14 cellular contexts compared by ENCODE assay signal in the genomic region with DNA sequence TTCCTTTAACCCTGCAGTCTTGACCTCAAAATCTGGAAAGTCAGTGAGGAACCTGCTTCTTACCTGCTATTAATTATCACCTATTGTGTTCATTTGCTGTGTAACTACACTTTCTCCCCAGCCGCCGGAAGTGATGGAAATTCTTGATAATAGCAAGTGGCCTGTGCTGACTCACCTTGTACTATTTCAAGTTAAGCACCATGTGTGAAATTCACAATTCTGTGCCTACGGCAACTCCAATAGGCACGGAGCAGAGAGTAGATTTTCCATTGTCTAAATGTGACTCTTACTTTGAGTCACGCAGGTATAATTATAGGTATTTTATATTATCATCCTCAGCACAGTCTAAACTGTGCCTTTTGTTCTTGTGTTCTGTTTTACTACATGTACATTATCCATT.
DNase-seq lines count a peak whose midpoint lies in the region; ATAC-seq and TF ChIP-seq lines count a peak whose summit lies in the region.
"Had no signal": no experiment of that assay in that cellular context is flagged by ENCODE, and none has a peak within 500 bp of the region (broad histone marks: within the 10 kb centered on the region; RNA-seq: fewer than 3 reads in every experiment).

No MANE protein-coding gene starts in this region.

- TF ChIP-seq POLR2A in lower leg skin (IDR thresholded peaks at IDR 0.05) = no peak

- TF ChIP-seq CTCF in lower leg skin (IDR thresholded peaks at IDR 0.05) = no peak

- peak; percentile 75 for ATAC-seq in HG02884 (IDR thresholded peaks at IDR 0.05; ENCODE audit: unreplicated experiment)
- ATAC-seq in left ventricle myocardium superior = no peak

- H3K4me3 ChIP-seq in lower leg skin (ENCODE audit: low read depth, poor library complexity, severe bottlenecking) = no peak overlapping the region
- H3K4me3 ChIP-seq: BLaER1, suprapubic skin had no signal

- intact Hi-C loops in head of caudate nucleus (cut with DNase I) (no loop called here), lower leg skin (cut with DNase I; ENCODE audit: low total_unique reads) (no loop called here), left ventricle myocardium superior (cut with micrococcal nuclease) (no loop called here)

- peak; percentile 34 for DNase-seq in Daoy (ENCODE audit: low read depth)
- peak; percentile 83 for DNase-seq in NCI-H748 (lab: John Stamatoyannopoulos, UW; ENCODE audit: unreplicated experiment)
- peak in 28 of 42 donors; percentile 21 to 79 (median 54) for DNase-seq in head of caudate nucleus
- DNase-seq in lower leg skin (ENCODE audit: low spot score in 2 of 2) = no peak
- no peak for DNase-seq in MV-4-11 (lab: John Stamatoyannopoulos, UW)
- DNase-seq in left ventricle myocardium superior = no peak
- DNase-seq: activated CD4-positive, alpha-beta memory T cell treated with anti-CD3 and anti-CD28 coated beads for 36 hours; GOT3; mesenchymal stem cell; NCI-H226; SK-N-SH had no signal

- WGBS in lower leg skin, 2 donors = 70 to 75% methylated on average over 5 of the region's 5 CpGs

Comparison
In these comparisons a context has a peak if more than half of its experiments do, and no peak if none do; other contexts are left out.
1. DNase-seq: peak in Daoy (single experiment), NCI-H748 (single experiment) and head of caudate nucleus (28 of 42); none in lower leg skin (0 of 2), MV-4-11 (single experiment) and left ventricle myocardium superior (single experiment).